Comparison of ENCODE assay signal across 8 cellular contexts in genomic region chr9:125632321-125633115, GRCh38.
DNase-seq lines count a peak whose midpoint lies in the region; ATAC-seq and TF ChIP-seq lines count a peak whose summit lies in the region.

No MANE protein-coding gene starts in this region.

- H3K36me3 ChIP-seq in smooth muscle cell (ENCODE audit: low read depth) (no peaks in the 10 kb centered on the region), adrenal gland (replicated peaks in 1 of 2) (no peaks in the 10 kb centered on the region)

- H3K27ac ChIP-seq in smooth muscle cell (ENCODE audit: low read depth) (peak overlapping the region; percentile 92), adrenal gland (peak overlapping the region in 1 of 5 donors; percentile 68)

- peaks cover 52% of the 10 kb centered on the region for H3K79me2 ChIP-seq in smooth muscle cell (ENCODE audit: low read depth)

- intact Hi-C loops in adrenal gland (cut with DNase I), result loop anchor here (5.0 to 10.0 kb wide), 3 partner anchors 70 to 228 kb away; no protein-coding TSS in a partner anchor

- no peak overlapping the region for H2AFZ ChIP-seq in smooth muscle cell (ENCODE audit: low read depth)

- H3K9me3 ChIP-seq in smooth muscle cell (replicated peaks; ENCODE audit: low read depth) (no peaks in the 10 kb centered on the region), adrenal gland (replicated peaks in 1 of 3) (no peaks in the 10 kb centered on the region)

- H3K4me3 Mint-ChIP-seq in activated naive CD8-positive, alpha-beta T cell treated with anti-CD3 and anti-CD28 coated beads, Interleukin-2, amount 10 ng/mL, durations not matched to agents 7 days and 5 days, result peak overlapping the region; percentile 55

- DNase-seq in DMS53 (lab: John Stamatoyannopoulos, UW) (peak; percentile 86), GM19238 (ENCODE audit: insufficient read length, low spot score) (peak; percentile 19), NCI-H510A treated with DMSO at 0.1 percent for 48 hours (lab: John Stamatoyannopoulos, UW) (peak; percentile 92), smooth muscle cell (lab: John Stamatoyannopoulos, UW; ENCODE audit: unreplicated experiment) (no peak), adrenal gland (no peak), foreskin fibroblast (no peak)
- DNase-seq in activated naive CD8-positive, alpha-beta T cell treated with anti-CD3 and anti-CD28 coated beads, Interleukin-2, amount 10 ng/mL, durations not matched to agents 7 days and 5 days, result no peak

- ATAC-seq in HG03095 (IDR thresholded peaks at IDR 0.05; ENCODE audit: unreplicated experiment), result peak; percentile 48
- peak; percentile 72 for ATAC-seq in activated naive CD8-positive, alpha-beta T cell treated with anti-CD3 and anti-CD28 coated beads, Interleukin-2, amount 10 ng/mL, durations not matched to agents 7 days and 5 days (ENCODE audit: low read depth)

- no peaks in the 10 kb centered on the region for H3K27me3 Mint-ChIP-seq in activated naive CD8-positive, alpha-beta T cell treated with anti-CD3 and anti-CD28 coated beads, Interleukin-2, amount 10 ng/mL, durations not matched to agents 7 days and 5 days

- peak overlapping the region; percentile 3 for H3K27ac Mint-ChIP-seq in activated naive CD8-positive, alpha-beta T cell treated with anti-CD3 and anti-CD28 coated beads, Interleukin-2, amount 10 ng/mL, durations not matched to agents 7 days and 5 days

- TF ChIP-seq CTCF in smooth muscle cell (IDR thresholded peaks at IDR 0.05; ENCODE audit: borderline replicate concordance, insufficient read depth, poor library complexity, severe bottlenecking) (no peak), adrenal gland (IDR thresholded peaks at IDR 0.05) (no peak), foreskin fibroblast (IDR thresholded peaks at IDR 0.05; ENCODE audit: low read depth, low read length) (no peak)

- peaks cover 43% of the 10 kb centered on the region for H3K4me1 Mint-ChIP-seq in activated naive CD8-positive, alpha-beta T cell treated with anti-CD3 and anti-CD28 coated beads, Interleukin-2, amount 10 ng/mL, durations not matched to agents 7 days and 5 days

- H3K27me3 ChIP-seq in smooth muscle cell (ENCODE audit: low read depth) (no peaks in the 10 kb centered on the region), adrenal gland (no peaks in the 10 kb centered on the region)

- H3K4me3 ChIP-seq in smooth muscle cell, result no peak overlapping the region
- H3K4me3 ChIP-seq in adrenal gland, result no peak overlapping the region
- H3K4me3 ChIP-seq in foreskin fibroblast (ENCODE audit: low read depth in 1 of 2, low read length in 2 of 2), result no peak overlapping the region

- H3K9me3 Mint-ChIP-seq in activated naive CD8-positive, alpha-beta T cell treated with anti-CD3 and anti-CD28 coated beads, Interleukin-2, amount 10 ng/mL, durations not matched to agents 7 days and 5 days, result no peaks in the 10 kb centered on the region

- H4K20me1 ChIP-seq in smooth muscle cell (ENCODE audit: low read depth), result peaks cover 83% of the 10 kb centered on the region

- POLR2A ChIA-PET in activated naive CD8-positive, alpha-beta T cell treated with anti-CD3 and anti-CD28 coated beads, Interleukin-2, amount 10 ng/mL, durations not matched to agents 7 days and 5 days (lab: Charles Lee), result interaction anchor here (0.7 to 1.4 kb wide), 3 partner anchors 15 to 116 kb away, joined by 3 to 4 read pairs (median 3); no protein-coding TSS in a partner anchor

- peak overlapping the region; percentile 41 for H3K4me2 ChIP-seq in smooth muscle cell

- 73% methylated on average over 4 of the region's 4 CpGs for WGBS in smooth muscle cell (ENCODE audit: low lambda C conversion rate)
- 61 to 80% (median 75%) methylated on average over 4 of the region's 4 CpGs for WGBS in adrenal gland, 4 donors

- peak overlapping the region; percentile 67 for H3K9ac ChIP-seq in smooth muscle cell (ENCODE audit: low read depth)

- H3K4me1 ChIP-seq in smooth muscle cell (ENCODE audit: low read depth), result peaks cover 7% of the 10 kb centered on the region
- H3K4me1 ChIP-seq in adrenal gland (replicated peaks in 1 of 2), result peaks cover 24 to 27% of the 10 kb centered on the region in 2 donors

- TF ChIP-seq POLR2A in adrenal gland (IDR thresholded peaks at IDR 0.05), result no peak

- H3K36me3 Mint-ChIP-seq in activated naive CD8-positive, alpha-beta T cell treated with anti-CD3 and anti-CD28 coated beads, Interleukin-2, amount 10 ng/mL, durations not matched to agents 7 days and 5 days, result no peaks in the 10 kb centered on the region

- peaks cover 4% of the 10 kb centered on the region for H3F3A ChIP-seq in smooth muscle cell (ENCODE audit: low read depth)

Comparison
In these comparisons a context has a peak if more than half of its experiments do, and no peak if none do; other contexts are left out.
1. DNase-seq: peak in DMS53 (single experiment), GM19238 (single experiment) and NCI-H510A treated with DMSO at 0.1 percent for 48 hours (single experiment); none in activated naive CD8-positive, alpha-beta T cell treated with anti-CD3 and anti-CD28 coated beads, Interleukin-2, amount 10 ng/mL, durations not matched to agents 7 days and 5 days (single experiment), smooth muscle cell (single experiment), adrenal gland (0 of 7) and foreskin fibroblast (0 of 2).